ENCODE assay signal across 12 cellular contexts in genomic region chr20:24931888-24932287, GRCh38. TPM values are rescaled to one million over a fixed set of nuclear protein-coding genes. Genes with fewer than 3 reads are reported as not detected.
DNase-seq lines count a peak whose midpoint lies in the region; ATAC-seq, FAIRE-seq and TF ChIP-seq lines count a peak whose summit lies in the region.
"Not testable (repeated sequence)": the region's sequence is repeated elsewhere in the genome, so short reads cannot be mapped to it uniquely, and the experiment has no call there.
"Had no signal": no experiment of that assay in that cellular context is flagged by ENCODE, and none has a peak within 500 bp of the region (broad histone marks: within the 10 kb centered on the region; RNA-seq: fewer than 3 reads in every experiment).

No MANE protein-coding gene starts in this region.

- POLR2A ChIA-PET in CD8-positive, alpha-beta memory T cell (lab: Charles Lee): interaction anchor here (0.6 to 1.4 kb wide), 5 partner anchors 17 to 481 kb away, joined by 3 to 10 read pairs (median 5); partner anchors contain the start of gene CST7

- H3F3A ChIP-seq in MM.1S (ENCODE audit: insufficient read depth, low read length): not testable (repeated sequence)

- not testable (repeated sequence) for H3K27me3 Mint-ChIP-seq in CD8-positive, alpha-beta memory T cell; T-helper 17 cell; activated T-helper 1 cell treated with anti-CD3 and anti-CD28 coated beads, Interleukin-12 subunit alpha, Interleukin-12 subunit beta, Interleukin-2, Interleukin-4 antibody, amounts not matched to agents 30 ng/mL and 10 ng/mL and 1 ng/mL, durations not matched to agents 14 hours and 24 hours and 36 hours (ENCODE audit: insufficient read depth); immature natural killer cell (ENCODE audit: low read depth in 3 of 3); natural killer cell (ENCODE audit: low read depth in 2 of 2); type B pancreatic cell

- H3K27ac ChIP-seq in CD8-positive, alpha-beta memory T cell (ENCODE audit: low read depth, low read length): not testable (repeated sequence)
- H3K27ac ChIP-seq in MM.1S (ENCODE audit: low read length): peak overlapping the region; percentile 37; the same call in 1 of the 2 replicates

- H3K9me3 ChIP-seq in CD8-positive, alpha-beta memory T cell (ENCODE audit: low read length); MM.1S (replicated peaks; ENCODE audit: insufficient read depth, low read length); T-helper 17 cell (ENCODE audit: control insufficient read depth, low read length, poor library complexity, severe bottlenecking): not testable (repeated sequence)

- H3K9me2 ChIP-seq in MM.1S (replicated peaks; ENCODE audit: insufficient read depth, low read length): not testable (repeated sequence)

- not testable (repeated sequence) for H3K9me3 Mint-ChIP-seq in CD8-positive, alpha-beta memory T cell; immature natural killer cell; natural killer cell; type B pancreatic cell
- H3K9me3 Mint-ChIP-seq in activated T-helper 1 cell treated with anti-CD3 and anti-CD28 coated beads, Interleukin-12 subunit alpha, Interleukin-12 subunit beta, Interleukin-2, Interleukin-4 antibody, amounts not matched to agents 30 ng/mL and 10 ng/mL and 1 ng/mL, durations not matched to agents 14 hours and 24 hours and 36 hours: peaks cover 11% of the 10 kb centered on the region

- H3K4me1 Mint-ChIP-seq in CD8-positive, alpha-beta memory T cell: peaks cover 37 to 46% (median 38%) of the 10 kb centered on the region in 3 donors
- H3K4me1 Mint-ChIP-seq in T-helper 17 cell: peaks cover 16% of the 10 kb centered on the region
- H3K4me1 Mint-ChIP-seq in activated T-helper 1 cell treated with anti-CD3 and anti-CD28 coated beads, Interleukin-12 subunit alpha, Interleukin-12 subunit beta, Interleukin-2, Interleukin-4 antibody, amounts not matched to agents 30 ng/mL and 10 ng/mL and 1 ng/mL, durations not matched to agents 14 hours and 24 hours and 36 hours (ENCODE audit: low read depth): peaks cover 34% of the 10 kb centered on the region
- peaks cover 42 to 47% of the 10 kb centered on the region in 2 donors for H3K4me1 Mint-ChIP-seq in immature natural killer cell
- H3K4me1 Mint-ChIP-seq in natural killer cell: peaks cover 36 to 43% of the 10 kb centered on the region in 2 donors
- H3K4me1 Mint-ChIP-seq in type B pancreatic cell (ENCODE audit: unreplicated experiment): not testable (repeated sequence)

- not testable (repeated sequence) for ATAC-seq in T-helper 17 cell, natural killer cell

- H3K36me3 Mint-ChIP-seq in CD8-positive, alpha-beta memory T cell; T-helper 17 cell (ENCODE audit: low read depth); activated T-helper 1 cell treated with anti-CD3 and anti-CD28 coated beads, Interleukin-12 subunit alpha, Interleukin-12 subunit beta, Interleukin-2, Interleukin-4 antibody, amounts not matched to agents 30 ng/mL and 10 ng/mL and 1 ng/mL, durations not matched to agents 14 hours and 24 hours and 36 hours (ENCODE audit: low read depth); immature natural killer cell; natural killer cell; type B pancreatic cell: not testable (repeated sequence)

- CTCF ChIA-PET in CD8-positive, alpha-beta memory T cell (lab: Charles Lee): interaction anchor here (1.3 to 4.4 kb wide), 8 partner anchors 13 to 158 kb away, joined by 3 to 50 read pairs (median 16); partner anchors contain the start of gene CST7

- not testable (repeated sequence) for H3K27me3 ChIP-seq in CD8-positive, alpha-beta memory T cell (ENCODE audit: insufficient read depth, low read length, poor library complexity, severe bottlenecking); MM.1S (replicated peaks; ENCODE audit: insufficient read depth, low read length); bronchial epithelial cell (ENCODE audit: control insufficient read depth, insufficient read depth, low read length)

- H4K20me1 ChIP-seq in MM.1S (ENCODE audit: insufficient read depth, low read length): not testable (repeated sequence)

- not testable (repeated sequence) for H3K79me2 ChIP-seq in MM.1S (ENCODE audit: low read length)

- H3K4me2 ChIP-seq in MM.1S (ENCODE audit: low read depth, low read length): peak overlapping the region; percentile 62; the same call in 1 of the 2 replicates

- H2AFZ ChIP-seq in MM.1S (ENCODE audit: low read length): peak overlapping the region; percentile 88; the same call in 1 of the 2 replicates

- not testable (repeated sequence) for TF ChIP-seq CTCF in MM.1S (IDR thresholded peaks at IDR 0.05; ENCODE audit: low read length); bronchial epithelial cell (IDR thresholded peaks at IDR 0.05; ENCODE audit: insufficient read depth, low read length, severe bottlenecking); natural killer cell (IDR thresholded peaks at IDR 0.05); type B pancreatic cell (conservative IDR thresholded peaks at IDR 0.05)

- not testable (repeated sequence) for FAIRE-seq in bronchial epithelial cell (lab: Jason Lieb, UNC)

- peak overlapping the region in 6 of 7 donors; percentile 47 to 76 (median 68) for H3K4me3 Mint-ChIP-seq in CD8-positive, alpha-beta memory T cell
- H3K4me3 Mint-ChIP-seq in T-helper 17 cell (peak overlapping the region; percentile 47), immature natural killer cell (peak overlapping the region; percentile 57 to 76 (median 76)), natural killer cell (peak overlapping the region; percentile 79)
- H3K4me3 Mint-ChIP-seq in activated T-helper 1 cell treated with anti-CD3 and anti-CD28 coated beads, Interleukin-12 subunit alpha, Interleukin-12 subunit beta, Interleukin-2, Interleukin-4 antibody, amounts not matched to agents 30 ng/mL and 10 ng/mL and 1 ng/mL, durations not matched to agents 14 hours and 24 hours and 36 hours: peak overlapping the region; percentile 57
- not testable (repeated sequence) for H3K4me3 Mint-ChIP-seq in type B pancreatic cell

- not testable (repeated sequence) for H3K9ac ChIP-seq in MM.1S (ENCODE audit: low read length)

- not testable (repeated sequence) for H3K4me3 ChIP-seq in CD8-positive, alpha-beta memory T cell (ENCODE audit: low read length); MM.1S (ENCODE audit: low read length); bronchial epithelial cell (ENCODE audit: low read depth, low read length)

- peak overlapping the region; percentile 68 to 95 (median 92) for H3K27ac Mint-ChIP-seq in CD8-positive, alpha-beta memory T cell
- H3K27ac Mint-ChIP-seq in T-helper 17 cell (peak overlapping the region; percentile 27), immature natural killer cell (peak overlapping the region; percentile 77 to 97 (median 92)), natural killer cell (peak overlapping the region; percentile 88 to 89), type B pancreatic cell (peak overlapping the region; percentile 99)
- peak overlapping the region; percentile 94 for H3K27ac Mint-ChIP-seq in activated T-helper 1 cell treated with anti-CD3 and anti-CD28 coated beads, Interleukin-12 subunit alpha, Interleukin-12 subunit beta, Interleukin-2, Interleukin-4 antibody, amounts not matched to agents 30 ng/mL and 10 ng/mL and 1 ng/mL, durations not matched to agents 14 hours and 24 hours and 36 hours

- H3K4me1 ChIP-seq in CD8-positive, alpha-beta memory T cell (ENCODE audit: insufficient read depth, low read length): peaks cover 30% of the 10 kb centered on the region
- H3K4me1 ChIP-seq in MM.1S (ENCODE audit: low read length): peaks cover 30% of the 10 kb centered on the region

- not testable (repeated sequence) for DNase-seq in CD8-positive, alpha-beta memory T cell; MM.1S; T-helper 17 cell; activated T-helper 1 cell treated with anti-CD3 and anti-CD28 coated beads, Interleukin-12 subunit alpha, Interleukin-12 subunit beta, Interleukin-2, Interleukin-4 antibody, amounts not matched to agents 30 ng/mL and 10 ng/mL and 1 ng/mL, durations not matched to agents 14 hours and 24 hours and 36 hours (ENCODE audit: low spot score); natural killer cell; type B pancreatic cell (ENCODE audit: extremely low spot score, unreplicated experiment)
- DNase-seq in bronchial epithelial cell (ENCODE audit: low read depth) (peak; percentile 14), immature natural killer cell (peak; percentile 28 to 41 (median 38))

- intact Hi-C loops in activated T-helper 1 cell treated with anti-CD3 and anti-CD28 coated beads, Interleukin-12 subunit alpha, Interleukin-12 subunit beta, Interleukin-2, Interleukin-4 antibody, amounts not matched to agents 30 ng/mL and 10 ng/mL and 1 ng/mL, durations not matched to agents 14 hours and 24 hours and 36 hours (cut with micrococcal nuclease): loop anchor here (2.0 to 5.0 kb wide), 3 partner anchors 17 to 125 kb away; partner anchors contain the start of genes ACSS1, APMAP and CST7
- intact Hi-C loops in natural killer cell (cut with micrococcal nuclease): loop anchor here (1.0 to 5.0 kb wide), 3 partner anchors 17 to 125 kb away; partner anchors contain the start of genes ACSS1 and CST7

- H3K36me3 ChIP-seq in CD8-positive, alpha-beta memory T cell (ENCODE audit: insufficient read depth, low read length); MM.1S (replicated peaks; ENCODE audit: insufficient read depth, low read length); bronchial epithelial cell (ENCODE audit: control insufficient read depth, insufficient read depth, low read length): not testable (repeated sequence)

RNA-seq across cellular contexts. Expression of gene CST7, which starts 17.2 kb away (rescaled TPM):
- 100 to 1,000 TPM; 124 to 131 TPM for total RNA-seq in CD8-positive, alpha-beta memory T cell
- 889 TPM for polyA plus RNA-seq in CD8-positive, alpha-beta memory T cell
- total RNA-seq in T-helper 17 cell (10 to 100 TPM; 10.7 to 22.8 TPM), bronchial epithelial cell (not detected in 2 replicates), natural killer cell (100 to 1,000 TPM; 590 to 700 (median 619) TPM), type B pancreatic cell (ENCODE audit: low replicate concordance) (not detected in 2 replicates)
- 127 and 133 TPM in 2 replicates for total RNA-seq in activated T-helper 1 cell treated with anti-CD3 and anti-CD28 coated beads, Interleukin-12 subunit alpha, Interleukin-12 subunit beta, Interleukin-2, Interleukin-4 antibody, amounts not matched to agents 30 ng/mL and 10 ng/mL and 1 ng/mL, durations not matched to agents 14 hours and 24 hours and 36 hours
- polyA plus RNA-seq in immature natural killer cell: 1,000 to 10,000 TPM; 2,262 to 2,521 (median 2,438) TPM
- total RNA-seq: cardiac muscle cell, dermis microvascular lymphatic vessel endothelial cell, endothelial cell of umbilical vein, SJCRH30 had no signal
- polyA plus RNA-seq: endothelial cell of umbilical vein had no signal

Comparison
In these comparisons a context has a peak if more than half of its experiments do, and no peak if none do; other contexts are left out.
1. H3K27ac Mint-ChIP-seq: peak in every context shown above with its lines; median percentile 99 in type B pancreatic cell; 94 in activated T-helper 1 cell treated with anti-CD3 and anti-CD28 coated beads, Interleukin-12 subunit alpha, Interleukin-12 subunit beta, Interleukin-2, Interleukin-4 antibody, amounts not matched to agents 30 ng/mL and 10 ng/mL and 1 ng/mL, durations not matched to agents 14 hours and 24 hours and 36 hours; 92 in immature natural killer cell; 92 in CD8-positive, alpha-beta memory T cell; 88 in natural killer cell; 27 in T-helper 17 cell.
2. RNA of gene CST7, which starts 17.2 kb away (total RNA-seq): 590 to 700 TPM in natural killer cell, 127 to 133 TPM in activated T-helper 1 cell treated with anti-CD3 and anti-CD28 coated beads, Interleukin-12 subunit alpha, Interleukin-12 subunit beta, Interleukin-2, Interleukin-4 antibody, amounts not matched to agents 30 ng/mL and 10 ng/mL and 1 ng/mL, durations not matched to agents 14 hours and 24 hours and 36 hours, 124 to 131 TPM in CD8-positive, alpha-beta memory T cell and 10.7 to 22.8 TPM in T-helper 17 cell; not detected in bronchial epithelial cell and not detected in type B pancreatic cell; every median in the first group is over 10 times any median in the second.